Comparison of ENCODE assay signal across 24 cellular contexts in the genomic region with DNA sequence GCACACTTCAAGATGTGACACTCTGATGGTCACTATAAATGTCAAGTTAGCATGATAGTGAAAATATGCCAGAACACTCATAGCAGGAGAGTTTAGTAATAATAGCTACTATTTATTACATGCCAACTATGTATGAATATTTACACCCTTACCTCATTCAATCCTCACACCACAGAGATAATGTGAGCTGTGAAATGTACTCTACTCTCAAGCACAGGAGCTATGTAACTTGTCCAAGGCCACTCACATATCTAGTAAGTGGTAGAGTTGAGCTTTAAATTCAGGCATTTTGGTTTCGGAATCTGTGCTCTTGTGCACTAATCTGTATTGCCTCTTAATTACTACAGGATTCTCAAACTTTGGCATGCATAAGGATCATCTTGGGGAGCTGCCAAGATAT.
"Had no signal": no experiment of that assay in that cellular context is flagged by ENCODE, and none has a peak within 500 bp of the region (broad histone marks: within the 10 kb centered on the region; RNA-seq: fewer than 3 reads in every experiment).

No MANE protein-coding gene starts in this region.

- H3K27ac ChIP-seq: esophagus muscularis mucosa, neural progenitor cell, right lobe of liver, suprapubic skin, transverse colon had no signal

- H3K9me3 ChIP-seq: mucosa of descending colon, right lobe of liver, suprapubic skin, transverse colon had no signal

- H3K4me3 ChIP-seq: esophagus muscularis mucosa, mucosa of descending colon, neural progenitor cell, right lobe of liver, smooth muscle cell, suprapubic skin, transverse colon had no signal

- ATAC-seq: activated CD8-positive, alpha-beta T cell treated with anti-CD3 and anti-CD28 coated beads, Interleukin-2, amount 10 ng/mL, durations not matched to agents 7 days and 5 days; mucosa of descending colon; right lobe of liver; SK-N-SH treated with all-trans-retinoic acid at 6 μM for 48 hours; stimulated activated naive CD8-positive, alpha-beta T cell treated with anti-CD3 and anti-CD28 coated beads, Interleukin-15, amount 100 ng/mL, for 72 hours; T-cell had no signal

- H3K36me3 ChIP-seq: esophagus muscularis mucosa, neural progenitor cell, right lobe of liver, suprapubic skin, transverse colon had no signal

- H3K4me1 ChIP-seq: right lobe of liver, suprapubic skin, transverse colon had no signal

- H3K27me3 ChIP-seq: esophagus muscularis mucosa, neural progenitor cell, right lobe of liver, suprapubic skin, transverse colon had no signal

- DNase-seq: activated CD4-positive, alpha-beta T cell treated with anti-CD3 and anti-CD28 coated beads, Interleukin-2, amount 10 ng/mL, durations not matched to agents 7 days and 5 days; activated CD8-positive, alpha-beta T cell treated with anti-CD3 and anti-CD28 coated beads, Interleukin-2, amount 10 ng/mL, durations not matched to agents 7 days and 5 days; activated naive CD4-positive, alpha-beta T cell treated with Interleukin-2 at 50 U/mL for 16 hours; activated T-cell treated with anti-CD3 and anti-CD28 coated beads, Interleukin-2, amount 50 U/mL, for 24 hours; aorta; effector CD4-positive, alpha-beta T cell; foreskin melanocyte; head of caudate nucleus; immature natural killer cell; kidney glomerular epithelial cell; mesenchymal stem cell; mucosa of descending colon; naive B cell; right lobe of liver; stimulated activated CD4-positive, alpha-beta T cell treated with anti-CD3 and anti-CD28 coated beads, Interleukin-4, amount 100 ng/mL, for 1 hour; stimulated activated naive CD8-positive, alpha-beta T cell treated with anti-CD3 and anti-CD28 coated beads, Interleukin-15, amount 100 ng/mL, for 72 hours; T-cell; T-helper 9 cell; transverse colon had no signal
